In the genomic region with DNA sequence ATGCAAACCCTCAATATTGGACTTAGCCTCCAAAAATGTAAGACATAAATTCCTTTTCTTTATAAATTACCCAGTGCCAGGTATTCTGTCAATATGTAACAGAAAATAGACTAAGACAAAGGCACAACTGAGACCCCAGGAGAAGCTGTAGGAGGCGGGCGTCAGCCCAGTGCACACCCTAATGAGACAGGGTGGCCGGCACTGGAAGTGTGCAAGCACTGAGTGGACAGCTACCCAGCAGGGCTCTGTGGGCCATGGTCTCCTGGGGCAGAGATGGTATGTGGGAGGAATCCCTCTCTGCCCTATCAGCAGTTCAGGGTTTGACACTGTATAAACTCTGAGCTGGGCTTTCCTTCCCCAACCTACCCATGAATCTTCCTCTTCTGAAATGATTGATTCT, we compare ENCODE assay signal across 24 cellular contexts.
"Had no signal": no experiment of that assay in that cellular context is flagged by ENCODE, and none has a peak within 500 bp of the region (broad histone marks: within the 10 kb centered on the region; RNA-seq: fewer than 3 reads in every experiment).

No MANE protein-coding gene starts in this region.

- H3K27me3 ChIP-seq: adrenal gland, breast epithelium had no signal

- H3K27ac ChIP-seq: adrenal gland, breast epithelium, PC-9, SK-N-MC had no signal

- H3K27ac Mint-ChIP-seq: activated B cell treated with CpG ODN at 0.5 μM for 24 hours; activated CD4-positive, alpha-beta memory T cell treated with anti-CD3 and anti-CD28 coated beads for 36 hours; activated CD4-positive, alpha-beta T cell treated with anti-CD3 and anti-CD28 coated beads, Interleukin-2, amount 10 ng/mL, durations not matched to agents 7 days and 5 days; activated naive CD8-positive, alpha-beta T cell treated with anti-CD3 and anti-CD28 coated beads, Interleukin-2, amount 10 ng/mL, durations not matched to agents 7 days and 5 days; activated T-helper 1 cell treated with anti-CD3 and anti-CD28 coated beads, Interleukin-12 subunit alpha, Interleukin-12 subunit beta, Interleukin-2, Interleukin-4 antibody, amounts not matched to agents 30 ng/mL and 10 ng/mL and 1 ng/mL, durations not matched to agents 14 hours and 24 hours and 36 hours; T-cell had no signal

- H3K4me2 ChIP-seq: PC-9 had no signal

- H3K4me3 ChIP-seq: adrenal gland, breast epithelium, K562, PC-9, SK-N-MC had no signal

- H3K36me3 Mint-ChIP-seq: activated CD4-positive, alpha-beta memory T cell treated with anti-CD3 and anti-CD28 coated beads for 36 hours; activated naive CD8-positive, alpha-beta T cell treated with anti-CD3 and anti-CD28 coated beads, Interleukin-2, amount 10 ng/mL, durations not matched to agents 7 days and 5 days; T-cell had no signal

- H3K4me3 Mint-ChIP-seq: activated B cell treated with CpG ODN at 0.5 μM for 24 hours; activated CD4-positive, alpha-beta memory T cell treated with anti-CD3 and anti-CD28 coated beads for 36 hours; activated CD4-positive, alpha-beta T cell treated with anti-CD3 and anti-CD28 coated beads, Interleukin-2, amount 10 ng/mL, durations not matched to agents 7 days and 5 days; activated naive CD8-positive, alpha-beta T cell treated with anti-CD3 and anti-CD28 coated beads, Interleukin-2, amount 10 ng/mL, durations not matched to agents 7 days and 5 days; activated T-helper 1 cell treated with anti-CD3 and anti-CD28 coated beads, Interleukin-12 subunit alpha, Interleukin-12 subunit beta, Interleukin-2, Interleukin-4 antibody, amounts not matched to agents 30 ng/mL and 10 ng/mL and 1 ng/mL, durations not matched to agents 14 hours and 24 hours and 36 hours; T-cell had no signal

- H3K27me3 Mint-ChIP-seq: activated B cell treated with CpG ODN at 0.5 μM for 24 hours; activated CD4-positive, alpha-beta memory T cell treated with anti-CD3 and anti-CD28 coated beads for 36 hours; activated CD4-positive, alpha-beta T cell treated with anti-CD3 and anti-CD28 coated beads, Interleukin-2, amount 10 ng/mL, durations not matched to agents 7 days and 5 days; activated naive CD8-positive, alpha-beta T cell treated with anti-CD3 and anti-CD28 coated beads, Interleukin-2, amount 10 ng/mL, durations not matched to agents 7 days and 5 days; T-cell had no signal

- DNase-seq: activated B cell treated with CpG ODN at 0.5 μM for 24 hours; activated CD4-positive, alpha-beta memory T cell treated with anti-CD3 and anti-CD28 coated beads for 36 hours; activated CD4-positive, alpha-beta T cell treated with anti-CD3 and anti-CD28 coated beads, Interleukin-2, amount 10 ng/mL, durations not matched to agents 7 days and 5 days; activated gamma-delta T cell treated with Interleukin-2 at 50 U/mL for 16 hours; activated naive CD4-positive, alpha-beta T cell treated with anti-CD3 and anti-CD28 coated beads, Interleukin-2, amount 50 U/mL, for 16 hours; activated naive CD8-positive, alpha-beta T cell treated with anti-CD3 and anti-CD28 coated beads, Interleukin-2, amount 10 ng/mL, durations not matched to agents 7 days and 5 days; adrenal gland; central memory CD4-positive, alpha-beta T cell; Kasumi-1; NCI-H1105 treated with DMSO at 0.1 percent for 48 hours; NCI-H1436 treated with DMSO at 0.1 percent for 48 hours; NCI-H187; NCI-H2081 treated with DMSO at 0.1 percent for 48 hours; NCI-H446; NCI-H524; PC-9; T-cell; T-helper 2 cell; T1000 had no signal

- ATAC-seq: K562, Right ventricle myocardium inferior had no signal

- H3K4me1 ChIP-seq: adrenal gland, breast epithelium had no signal

- H2AFZ ChIP-seq: PC-9 had no signal

- H3K4me1 Mint-ChIP-seq: activated B cell treated with CpG ODN at 0.5 μM for 24 hours had no signal

- H3K9me3 Mint-ChIP-seq: activated B cell treated with CpG ODN at 0.5 μM for 24 hours; activated CD4-positive, alpha-beta memory T cell treated with anti-CD3 and anti-CD28 coated beads for 36 hours; activated CD4-positive, alpha-beta T cell treated with anti-CD3 and anti-CD28 coated beads, Interleukin-2, amount 10 ng/mL, durations not matched to agents 7 days and 5 days; activated naive CD8-positive, alpha-beta T cell treated with anti-CD3 and anti-CD28 coated beads, Interleukin-2, amount 10 ng/mL, durations not matched to agents 7 days and 5 days; activated T-helper 1 cell treated with anti-CD3 and anti-CD28 coated beads, Interleukin-12 subunit alpha, Interleukin-12 subunit beta, Interleukin-2, Interleukin-4 antibody, amounts not matched to agents 30 ng/mL and 10 ng/mL and 1 ng/mL, durations not matched to agents 14 hours and 24 hours and 36 hours; T-cell had no signal

- H3K36me3 ChIP-seq: adrenal gland, breast epithelium had no signal

- H3K9me3 ChIP-seq: adrenal gland, breast epithelium had no signal
